Comparison of ENCODE assay signal across 10 cellular contexts in genomic region chr7:68321076-68321639, GRCh38.
DNase-seq lines count a peak whose midpoint lies in the region; ATAC-seq, FAIRE-seq and TF ChIP-seq lines count a peak whose summit lies in the region.
"Had no signal": no experiment of that assay in that cellular context is flagged by ENCODE, and none has a peak within 500 bp of the region (broad histone marks: within the 10 kb centered on the region; RNA-seq: fewer than 3 reads in every experiment).

No MANE protein-coding gene starts in this region.

- H2BK20ac ChIP-seq in H1 (ENCODE audit: low read length): no peak overlapping the region

- H3K23ac ChIP-seq in H1 (ENCODE audit: insufficient read length): no peak overlapping the region

- H3K4me1 Mint-ChIP-seq in natural killer cell treated with Interleukin-12 subunit alpha and Interleukin-12 subunit beta and Interleukin-15 and Interleukin-18, amount 100 ng/mL, for 72 hours (ENCODE audit: low read depth in 2 of 2): no peaks in the 10 kb centered on the region

- no peaks in the 10 kb centered on the region for H3K79me1 ChIP-seq in H1 (ENCODE audit: low read depth, low read length)

- no peak overlapping the region for H2BK5ac ChIP-seq in H1 (ENCODE audit: low read depth, low read length)

- peak; percentile 87 for DNase-seq in DMS79 (lab: John Stamatoyannopoulos, UW)
- DNase-seq in NCI-H510A (lab: John Stamatoyannopoulos, UW): peak; percentile 19
- DNase-seq in H1 (ENCODE audit: low read depth in 1 of 2, low spot score in 2 of 2): no peak
- peak; percentile 49 for DNase-seq in pons (ENCODE audit: low spot score)
- DNase-seq in activated naive CD4-positive, alpha-beta T cell treated with Interleukin-2 at 50 U/mL for 16 hours: no peak
- DNase-seq in natural killer cell treated with Interleukin-12 subunit alpha and Interleukin-12 subunit beta and Interleukin-15 and Interleukin-18, amount 100 ng/mL, for 72 hours (ENCODE audit: low spot score): no peak
- DNase-seq: dermis blood vessel endothelial cell had no signal

- H3K27ac Mint-ChIP-seq in natural killer cell treated with Interleukin-12 subunit alpha and Interleukin-12 subunit beta and Interleukin-15 and Interleukin-18, amount 100 ng/mL, for 72 hours: no peak overlapping the region

- no peak overlapping the region for H2AK5ac ChIP-seq in H1 (ENCODE audit: low read depth, low read length)

- no peak overlapping the region for H3K56ac ChIP-seq in H1 (replicated peaks; ENCODE audit: insufficient read length, low read depth, low read length)

- no peaks in the 10 kb centered on the region for H4K20me1 ChIP-seq in H1 (replicated peaks in 1 of 2; ENCODE audit: control insufficient read depth in 1 of 2, insufficient read depth in 2 of 2, low read length in 2 of 2)

- CTCF ChIA-PET in H1 (lab: Charles Lee; ENCODE audit: partially characterized antibody): interaction anchor here (1.0 kb wide), 1 partner anchor 258 kb away, joined by 3 read pairs; no protein-coding TSS in a partner anchor

- TF ChIP-seq RAD21 in H1 (IDR thresholded peaks at IDR 0.05 in 1 of 2, conservative IDR thresholded peaks at IDR 0.05 in 1 of 2; ENCODE audit: low read depth in 2 of 2, low read length in 2 of 2): 0 out of 4 replicates have a peak, but pooled peaks of 1 of the 2 experiments have one; percentile 0

- TF ChIP-seq EP300 in H1 (IDR thresholded peaks at IDR 0.05; ENCODE audit: borderline replicate concordance in 1 of 2, low read depth in 2 of 2, low read length in 2 of 2): no peak

- no peak overlapping the region for H2BK15ac ChIP-seq in H1 (ENCODE audit: low read length)

- no peak for TF ChIP-seq CTCF in H1 (IDR thresholded peaks at IDR 0.05; ENCODE audit: control extremely low read depth in 1 of 3, insufficient read depth in 1 of 3, low read depth in 1 of 3, low read length in 3 of 3)

- H3K4me3 ChIP-seq in H1 (ENCODE audit: extremely low read depth in 1 of 4, insufficient read depth in 2 of 4, low read depth in 3 of 4, low read length in 4 of 4): no peak overlapping the region

- no peaks in the 10 kb centered on the region for H3K27me3 ChIP-seq in H1 (replicated peaks in 1 of 4; ENCODE audit: control insufficient read depth in 3 of 4, extremely low read depth in 1 of 4, insufficient read depth in 3 of 4, low read length in 3 of 4)

- no peak overlapping the region for H2BK120ac ChIP-seq in H1 (replicated peaks; ENCODE audit: low read depth, low read length)

- H3K27ac ChIP-seq in H1 (ENCODE audit: low read depth, low read length): no peak overlapping the region

- peak overlapping the region; percentile 72; the same call in 1 of the 2 replicates for H2AFZ ChIP-seq in H1 (ENCODE audit: low read length)

- H3K14ac ChIP-seq in H1 (ENCODE audit: insufficient read length): no peak overlapping the region

- no peak overlapping the region for H3K9ac ChIP-seq in H1 (replicated peaks in 1 of 4; ENCODE audit: extremely low read depth in 1 of 4, low read depth in 3 of 4, low read length in 3 of 4)

- no peaks in the 10 kb centered on the region for H3K79me2 ChIP-seq in H1 (ENCODE audit: control insufficient read depth in 1 of 2, insufficient read depth in 2 of 2, low read length in 2 of 2)

- peaks cover 0 to 2% (median 0%) of the 10 kb centered on the region in 4 experiments; a peak in 1 of 7 replicates for H3K4me1 ChIP-seq in H1 (replicated peaks in 1 of 4; ENCODE audit: control insufficient read depth in 3 of 4, insufficient read depth in 4 of 4, low read length in 3 of 4)

- ATAC-seq in HG03280 (IDR thresholded peaks at IDR 0.05; ENCODE audit: unreplicated experiment) (no peak), HG02970 (IDR thresholded peaks at IDR 0.05; ENCODE audit: low FRiP score, unreplicated experiment) (no peak)
- no peak for ATAC-seq in natural killer cell treated with Interleukin-12 subunit alpha and Interleukin-12 subunit beta and Interleukin-15 and Interleukin-18, amount 100 ng/mL, for 72 hours
- ATAC-seq: activated CD4-positive, CD25-positive, alpha-beta regulatory T cell treated with anti-CD3 and anti-CD28 coated beads, Interleukin-2, amount 50 U/mL, for 24 hours had no signal

- no peaks in the 10 kb centered on the region for H3K36me3 ChIP-seq in H1 (ENCODE audit: control insufficient read depth in 2 of 4, insufficient read depth in 4 of 4, low read length in 3 of 4)

- H3K9me3 ChIP-seq in H1 (ENCODE audit: insufficient read depth in 2 of 2, low read depth in 1 of 2, low read length in 1 of 2): peaks cover 0 to 3% of the 10 kb centered on the region in 2 experiments; a peak in 1 of 4 replicates

- no peak overlapping the region for H3K4me2 ChIP-seq in H1 (ENCODE audit: insufficient read depth in 1 of 2, low read depth in 2 of 2, low read length in 2 of 2)

- no peak overlapping the region for H3K4ac ChIP-seq in H1 (replicated peaks; ENCODE audit: insufficient read length, low read depth, low read length)

- TF ChIP-seq POLR2A in H1 (IDR thresholded peaks at IDR 0.05; ENCODE audit: control extremely low read depth in 1 of 2, low read depth in 2 of 2, low read length in 2 of 2): no peak

- FAIRE-seq in H1 (lab: Jason Lieb, UNC): no peak

- no peak overlapping the region for H4K91ac ChIP-seq in H1 (replicated peaks; ENCODE audit: insufficient read length, low read length)

- no peak overlapping the region for H3K18ac ChIP-seq in H1 (ENCODE audit: extremely low read depth, low read length)

- WGBS in H1 (ENCODE audit: extremely low coverage in 1 of 2, insufficient coverage in 1 of 2, insufficient read length in 1 of 2, insufficient replicate concordance in 2 of 2, low coverage in 1 of 2, low lambda C conversion rate in 2 of 2, missing lambda C conversion rate in 1 of 2), 2 experiments: 85% methylated on average over 4 of the region's 4 CpGs; no CpG with 5 or more reads in 1 of the 2 experiments

- no peak overlapping the region for H3K4me3 Mint-ChIP-seq in natural killer cell treated with Interleukin-12 subunit alpha and Interleukin-12 subunit beta and Interleukin-15 and Interleukin-18, amount 100 ng/mL, for 72 hours

- H3K27me3 Mint-ChIP-seq in natural killer cell treated with Interleukin-12 subunit alpha and Interleukin-12 subunit beta and Interleukin-15 and Interleukin-18, amount 100 ng/mL, for 72 hours: no peaks in the 10 kb centered on the region

- H4K5ac ChIP-seq in H1 (ENCODE audit: insufficient read length, low read depth, low read length): no peak overlapping the region

- no peak overlapping the region for H2BK12ac ChIP-seq in H1 (ENCODE audit: low read depth, low read length)

- no peaks in the 10 kb centered on the region for H3K23me2 ChIP-seq in H1 (ENCODE audit: low read depth, low read length)

- POLR2A ChIA-PET in H1 (lab: Charles Lee; ENCODE audit: partially characterized antibody): no interaction called here

- no peak overlapping the region for H4K8ac ChIP-seq in H1 (ENCODE audit: extremely low read depth, insufficient read depth, low read length)

- peaks cover 8% of the 10 kb centered on the region for H3K9me3 Mint-ChIP-seq in natural killer cell treated with Interleukin-12 subunit alpha and Interleukin-12 subunit beta and Interleukin-15 and Interleukin-18, amount 100 ng/mL, for 72 hours

- H3K36me3 Mint-ChIP-seq in natural killer cell treated with Interleukin-12 subunit alpha and Interleukin-12 subunit beta and Interleukin-15 and Interleukin-18, amount 100 ng/mL, for 72 hours: no peaks in the 10 kb centered on the region

TF ChIP-seq in H1, 55 proteins besides CTCF, POLR2A, EP300 and RAD21 (continues in another document):
- no peak for TF ChIP-seq KDM1A (IDR thresholded peaks at IDR 0.05; ENCODE audit: borderline replicate concordance, low read length)
- TF ChIP-seq GTF2F1 (IDR thresholded peaks at IDR 0.05; ENCODE audit: borderline replicate concordance, low read depth, low read length): no peak
- TF ChIP-seq SIX5 (IDR thresholded peaks at IDR 0.05; ENCODE audit: low read depth, low read length): no peak
- no peak for TF ChIP-seq EGR1 (IDR thresholded peaks at IDR 0.05; ENCODE audit: borderline replicate concordance, low read depth, low read length)
- no peak for TF ChIP-seq YY1 (IDR thresholded peaks at IDR 0.05; ENCODE audit: low read depth, low read length)
- no peak for TF ChIP-seq PHF8 (conservative IDR thresholded peaks at IDR 0.05; ENCODE audit: low read depth, low read length)
- TF ChIP-seq RXRA (IDR thresholded peaks at IDR 0.05; ENCODE audit: insufficient read depth, low read depth, low read length): no peak
- TF ChIP-seq SIN3A (conservative IDR thresholded peaks at IDR 0.05 in 1 of 2, IDR thresholded peaks at IDR 0.05 in 1 of 2; ENCODE audit: low read depth in 1 of 2, low read length in 2 of 2): no peak
- TF ChIP-seq CEBPB (IDR thresholded peaks at IDR 0.05; ENCODE audit: low read depth, low read length): no peak
- TF ChIP-seq HDAC2 (IDR thresholded peaks at IDR 0.05; ENCODE audit: borderline replicate concordance in 1 of 2, low read depth in 2 of 2, low read length in 2 of 2): no peak
- no peak for TF ChIP-seq CHD2 (IDR thresholded peaks at IDR 0.05; ENCODE audit: low read length)
- no peak for TF ChIP-seq ZNF274 (IDR thresholded peaks at IDR 0.05; ENCODE audit: borderline replicate concordance, extremely low read depth, low read length)
- TF ChIP-seq SP4 (IDR thresholded peaks at IDR 0.05; ENCODE audit: low read length): no peak

Comparison
In these comparisons a context has a peak if more than half of its experiments do, and no peak if none do; other contexts are left out.
1. DNase-seq: peak in DMS79 (single experiment), NCI-H510A (single experiment) and pons (single experiment); none in H1 (0 of 2), activated naive CD4-positive, alpha-beta T cell treated with Interleukin-2 at 50 U/mL for 16 hours (single experiment) and natural killer cell treated with Interleukin-12 subunit alpha and Interleukin-12 subunit beta and Interleukin-15 and Interleukin-18, amount 100 ng/mL, for 72 hours (single experiment).